In genomic region chr5:138351056-138351455, GRCh38 we compare ENCODE assay signal across 17 cellular contexts. TPM values are rescaled to one million over a fixed set of nuclear protein-coding genes. Genes with fewer than 3 reads are reported as not detected.
A peak's percentile ranks its signal among the peaks of the same experiment; 100 is the strongest.
DNase-seq lines count a peak whose midpoint lies in the region; ATAC-seq and TF ChIP-seq lines count a peak whose summit lies in the region.
"Had no signal": no experiment of that assay in that cellular context is flagged by ENCODE, and none has a peak within 500 bp of the region (broad histone marks: within the 10 kb centered on the region; RNA-seq: fewer than 3 reads in every experiment).

No MANE protein-coding gene starts in this region.

- H4K91ac ChIP-seq in mesenchymal stem cell (ENCODE audit: low read length), result no peak overlapping the region

- WGBS in mesenchymal stem cell, result 100% methylated on average over 1 of the region's 1 CpG

- H3K4me1 ChIP-seq in mesenchymal stem cell (ENCODE audit: control insufficient read depth, insufficient read depth, low read depth, low read length) (peaks cover 1% of the 10 kb centered on the region), colonic mucosa (no peaks in the 10 kb centered on the region), tibial artery (peaks cover 0 to 71% (median 38%) of the 10 kb centered on the region in 4 donors)

- no peak overlapping the region for H4K8ac ChIP-seq in mesenchymal stem cell (ENCODE audit: low read length)

- no peak overlapping the region for H3K27ac ChIP-seq in AG04450 (ENCODE audit: low read depth, low read length)
- no peak overlapping the region for H3K27ac ChIP-seq in mesenchymal stem cell (ENCODE audit: low read length, poor library complexity, severe bottlenecking)
- no peak overlapping the region for H3K27ac ChIP-seq in colonic mucosa
- H3K27ac ChIP-seq in tibial artery, result peak overlapping the region in 1 of 2 donors; percentile 93
- H3K27ac ChIP-seq: pancreas had no signal

- peaks cover 6% of the 10 kb centered on the region for H3K9me3 ChIP-seq in AG04450 (ENCODE audit: control insufficient read depth, insufficient read depth, low read length)
- H3K9me3 ChIP-seq in mesenchymal stem cell (ENCODE audit: control insufficient read depth, low read length), result peaks cover 3% of the 10 kb centered on the region
- H3K9me3 ChIP-seq in colonic mucosa, result no peaks in the 10 kb centered on the region
- no peaks in the 10 kb centered on the region for H3K9me3 ChIP-seq in tibial artery
- H3K9me3 ChIP-seq: pancreas had no signal

- peak; percentile 41 for DNase-seq in AG04450 (ENCODE audit: low read depth, low spot score)
- DNase-seq in HT1080 (ENCODE audit: low read depth), result peak; percentile 64
- DNase-seq in cardiac fibroblast (ENCODE audit: low read depth in 2 of 2), result peak; percentile 74 to 86
- DNase-seq in mesenchymal stem cell, result no peak
- no peak for DNase-seq in colonic mucosa
- DNase-seq in putamen (ENCODE audit: low spot score), result no peak
- no peak for DNase-seq in tibial artery
- DNase-seq: activated CD8-positive, alpha-beta memory T cell treated with anti-CD3 and anti-CD28 coated beads, Interleukin-2, amount 10 ng/mL, durations not matched to agents 7 days and 5 days; effector memory CD8-positive, alpha-beta T cell; NCI-H1105 treated with DMSO at 0.1 percent for 48 hours; NCI-H526; pancreas; SHP77 treated with DMSO at 0.1 percent for 48 hours had no signal

- H3K79me1 ChIP-seq in mesenchymal stem cell (replicated peaks; ENCODE audit: low read length, poor library complexity, severe bottlenecking), result peaks cover 26% of the 10 kb centered on the region

- no peak overlapping the region for H2AFZ ChIP-seq in mesenchymal stem cell (ENCODE audit: low read depth, low read length)

- H3K14ac ChIP-seq in mesenchymal stem cell (ENCODE audit: low read length in 2 of 2), result no peak overlapping the region

- TF ChIP-seq CTCF in AG04450 (IDR thresholded peaks at IDR 0.05; ENCODE audit: low read depth, low read length), result no peak
- no peak for TF ChIP-seq CTCF in cardiac fibroblast (IDR thresholded peaks at IDR 0.05; ENCODE audit: low read depth, low read length)
- TF ChIP-seq CTCF in colonic mucosa (IDR thresholded peaks at IDR 0.05), result no peak
- TF ChIP-seq CTCF in tibial artery (IDR thresholded peaks at IDR 0.05), result no peak

- H2BK5ac ChIP-seq in mesenchymal stem cell (ENCODE audit: low read depth, low read length, poor library complexity, severe bottlenecking), result no peak overlapping the region

- POLR2A ChIA-PET in AG04450 (lab: Yijun Ruan, JAX), result interaction anchor here (5.9 kb wide), 1 partner anchor 13 kb away, joined by 88 read pairs; the partner anchor contains the start of gene FAM53C

- no peak overlapping the region for H3K4ac ChIP-seq in mesenchymal stem cell (ENCODE audit: low read depth in 1 of 2, low read length in 2 of 2)

- no peak overlapping the region for H3K4me2 ChIP-seq in mesenchymal stem cell (ENCODE audit: low read length, poor library complexity, severe bottlenecking)

- intact Hi-C loops in colonic mucosa (cut with DNase I) (no loop called here), tibial artery (cut with DNase I; ENCODE audit: low total_unique reads) (no loop called here)

- no peak overlapping the region for H3K23ac ChIP-seq in mesenchymal stem cell (ENCODE audit: low read length in 2 of 2)

- no peak overlapping the region for H2AK5ac ChIP-seq in mesenchymal stem cell (ENCODE audit: low read length, severe bottlenecking)

- no peak overlapping the region for H3K4me3 ChIP-seq in AG04450 (ENCODE audit: low read depth, low read length)
- no peak overlapping the region for H3K4me3 ChIP-seq in cardiac fibroblast (replicated peaks in 1 of 2; ENCODE audit: low read depth in 2 of 2, low read length in 2 of 2)
- H3K4me3 ChIP-seq in mesenchymal stem cell (ENCODE audit: insufficient read depth in 1 of 2, low read depth in 1 of 2, low read length in 2 of 2), result no peak overlapping the region
- H3K4me3 ChIP-seq in colonic mucosa, result no peak overlapping the region
- no peak overlapping the region for H3K4me3 ChIP-seq in tibial artery
- H3K4me3 ChIP-seq: pancreas had no signal

- no peak overlapping the region for H2BK12ac ChIP-seq in mesenchymal stem cell (ENCODE audit: low read length in 2 of 2)

- CTCF ChIA-PET in AG04450 (lab: Charles Lee), result interaction anchor here (1.0 to 4.8 kb wide), 10 partner anchors 11 to 315 kb away, joined by 3 to 169 read pairs (median 18); partner anchors contain the start of genes CDC23, CDC25C and FAM53C

- H3K9ac ChIP-seq in mesenchymal stem cell (ENCODE audit: low read length), result peak overlapping the region; percentile 74
- no peak overlapping the region for H3K9ac ChIP-seq in colonic mucosa (ENCODE audit: low read depth in 2 of 2, low read length in 2 of 2)
- H3K9ac ChIP-seq: BLaER1 treated with 17β-estradiol and CSF1 and Interleukin-3, amounts not matched to agents 10 nM and 100 nM had no signal

- H3K27me3 ChIP-seq in AG04450 (ENCODE audit: control insufficient read depth, insufficient read depth, low read length) (no peaks in the 10 kb centered on the region), mesenchymal stem cell (ENCODE audit: control insufficient read depth in 1 of 2, insufficient read depth in 1 of 2, low read length in 2 of 2) (no peaks in the 10 kb centered on the region), colonic mucosa (no peaks in the 10 kb centered on the region), tibial artery (no peaks in the 10 kb centered on the region)
- H3K27me3 ChIP-seq: BLaER1 treated with 17β-estradiol and CSF1 and Interleukin-3, amounts not matched to agents 10 nM and 100 nM; pancreas had no signal

- H3K18ac ChIP-seq in mesenchymal stem cell (ENCODE audit: low read depth in 1 of 2, low read length in 2 of 2), result no peak overlapping the region

- peaks cover 35 to 37% of the 10 kb centered on the region in 2 experiments for H3K36me3 ChIP-seq in mesenchymal stem cell (ENCODE audit: control insufficient read depth in 1 of 2, insufficient read depth in 2 of 2, low read depth in 1 of 2, low read length in 2 of 2)
- peaks cover under 1% of the 10 kb centered on the region for H3K36me3 ChIP-seq in colonic mucosa
- H3K36me3 ChIP-seq in tibial artery, result peaks cover 16 to 32% (median 28%) of the 10 kb centered on the region in 3 donors

- no peak overlapping the region for H2BK120ac ChIP-seq in mesenchymal stem cell (ENCODE audit: low read depth, low read length)

- ATAC-seq in esophagus mucosa, result no peak
- ATAC-seq: activated CD8-positive, alpha-beta memory T cell treated with anti-CD3 and anti-CD28 coated beads, Interleukin-2, amount 10 ng/mL, durations not matched to agents 7 days and 5 days; activated naive CD4-positive, alpha-beta T cell treated with anti-CD3 and anti-CD28 coated beads, Interleukin-2, amount 50 U/mL, for 72 hours; effector memory CD8-positive, alpha-beta T cell; pancreas; stimulated activated memory B cell treated with anti-CD40 and anti-IgM and Interleukin-4, amounts not matched to agents 10 μg/mL and 1 μg/mL and 100 μg/mL, for 72 hours had no signal

- no peak overlapping the region for H2BK15ac ChIP-seq in mesenchymal stem cell (ENCODE audit: low read depth, poor library complexity, severe bottlenecking)

RNA-seq across cellular contexts. Expression of gene KDM3B, which starts 1.4 kb away (rescaled TPM):
- 28.3 and 32.7 TPM in 2 replicates for polyA plus RNA-seq in AG04450 (2011; rRNA removed)
- polyA minus RNA-seq in AG04450 (2011; rRNA and poly(A)+ RNA removed), result 51.6 and 52.8 TPM in 2 replicates
- total RNA-seq in HT1080 (2014; rRNA removed; shearing (Covaris generic)), result 37.4 and 39.7 TPM in 2 replicates
- polyA plus RNA-seq in HT1080 (2015; cell fraction: cytosol; rRNA removed), result 25.6 and 32.6 TPM in 2 replicates
- polyA plus RNA-seq in HT1080 (2015; cell fraction: nucleus; rRNA removed), result 63.5 and 70.8 TPM in 2 replicates
- polyA plus RNA-seq in mesenchymal stem cell (2013, experiment 1 of 2), result 18.3 TPM
- 17.1 TPM for polyA plus RNA-seq in mesenchymal stem cell (2013, experiment 2 of 2)
- 32.1 TPM for total RNA-seq in esophagus mucosa
- 10 to 100 TPM; 62.3 to 77.5 TPM for total RNA-seq in colonic mucosa

RNA-seq across cellular contexts. Expression of gene FAM53C, which starts 13.0 kb away (rescaled TPM):
- polyA plus RNA-seq in AG04450 (2011; rRNA removed), result 35.6 and 35.9 TPM in 2 replicates
- 48.7 and 51.9 TPM in 2 replicates for polyA minus RNA-seq in AG04450 (2011; rRNA and poly(A)+ RNA removed)
- 52.9 and 58.0 TPM in 2 replicates for total RNA-seq in HT1080 (2014; rRNA removed; shearing (Covaris generic))
- 23.7 and 23.9 TPM in 2 replicates for polyA plus RNA-seq in HT1080 (2015; cell fraction: cytosol; rRNA removed)
- 31.8 and 33.4 TPM in 2 replicates for polyA plus RNA-seq in HT1080 (2015; cell fraction: nucleus; rRNA removed)
- 30.0 TPM for polyA plus RNA-seq in mesenchymal stem cell (2013, experiment 1 of 2)
- polyA plus RNA-seq in mesenchymal stem cell (2013, experiment 2 of 2), result 28.7 TPM
- total RNA-seq in esophagus mucosa, result 12.6 TPM
- 10 to 100 TPM; 14.8 to 18.6 TPM for total RNA-seq in colonic mucosa

RNA-seq across cellular contexts. Expression of gene CDC25C, which starts 19.5 kb away (rescaled TPM):
- 3.2 and 4.8 TPM in 2 replicates for polyA plus RNA-seq in AG04450 (2011; rRNA removed)
- polyA minus RNA-seq in AG04450 (2011; rRNA and poly(A)+ RNA removed), result 1.9 and 2.6 TPM in 2 replicates
- total RNA-seq in HT1080 (2014; rRNA removed; shearing (Covaris generic)), result 14.0 and 15.5 TPM in 2 replicates
- polyA plus RNA-seq in HT1080 (2015; cell fraction: cytosol; rRNA removed), result 11.3 TPM in 2 replicates
- polyA plus RNA-seq in HT1080 (2015; cell fraction: nucleus; rRNA removed), result 27.5 and 29.1 TPM in 2 replicates
- polyA plus RNA-seq in mesenchymal stem cell (2013, experiment 1 of 2), result 1.3 TPM
- 1.3 TPM for polyA plus RNA-seq in mesenchymal stem cell (2013, experiment 2 of 2)
- total RNA-seq in esophagus mucosa, result 2.7 TPM
- 10 to 100 TPM in 1 of 2 donors, 1 to 10 TPM in 1; 4.3 to 10.2 TPM for total RNA-seq in colonic mucosa

Comparison
In these comparisons a context has a peak if more than half of its experiments do, and no peak if none do; other contexts are left out.
1. DNase-seq: peak in AG04450 (single experiment), HT1080 (single experiment) and cardiac fibroblast (2 of 2); none in mesenchymal stem cell (single experiment), colonic mucosa (single experiment), putamen (single experiment) and tibial artery (0 of 2).